ENCODE assay signal across 1 cellular context in genomic region chr17:75142236-75142971, GRCh38.
TF ChIP-seq lines count a peak whose summit lies in the region.

No MANE protein-coding gene starts in this region.

TF ChIP-seq in WTC11, 78 proteins besides CTCF, POLR2A, EP300 and RAD21 (continued from another document):
- TF ChIP-seq FOXP4 (CRISPR knock-in tag; IDR thresholded peaks at IDR 0.05) (no peak), ZNF512 (CRISPR knock-in tag; IDR thresholded peaks at IDR 0.05; ENCODE audit: borderline replicate concordance) (no peak), ZMAT4 (CRISPR knock-in tag; IDR thresholded peaks at IDR 0.05) (no peak), ZNF416 (CRISPR knock-in tag; IDR thresholded peaks at IDR 0.05) (no peak), TCF7 (CRISPR knock-in tag; IDR thresholded peaks at IDR 0.05; ENCODE audit: low read depth) (no peak), NFE2L1 (CRISPR knock-in tag; IDR thresholded peaks at IDR 0.05) (no peak), NR3C1 (CRISPR knock-in tag; conservative IDR thresholded peaks at IDR 0.05; ENCODE audit: low read depth) (no peak), ZNF232 (CRISPR knock-in tag; IDR thresholded peaks at IDR 0.05) (no peak), KAT7 (CRISPR knock-in tag; IDR thresholded peaks at IDR 0.05; ENCODE audit: borderline replicate concordance) (no peak), ATF6 (CRISPR knock-in tag; IDR thresholded peaks at IDR 0.05) (no peak), JUN (CRISPR knock-in tag; IDR thresholded peaks at IDR 0.05) (no peak), ZNF138 (CRISPR knock-in tag; conservative IDR thresholded peaks at IDR 0.05) (no peak), HMGA2 (CRISPR knock-in tag; IDR thresholded peaks at IDR 0.05) (no peak), E2F5 (CRISPR knock-in tag; IDR thresholded peaks at IDR 0.05) (no peak), SMAD4 (CRISPR knock-in tag; IDR thresholded peaks at IDR 0.05) (no peak), ZNF423 (CRISPR knock-in tag; IDR thresholded peaks at IDR 0.05) (no peak)
